In genomic region chr1:78155121-78155520, GRCh38 we compare ENCODE assay signal across 13 cellular contexts.
A peak's percentile ranks its signal among the peaks of the same experiment; 100 is the strongest.
DNase-seq lines count a peak whose midpoint lies in the region; ATAC-seq, FAIRE-seq and TF ChIP-seq lines count a peak whose summit lies in the region.
"Had no signal": no experiment of that assay in that cellular context is flagged by ENCODE, and none has a peak within 500 bp of the region (broad histone marks: within the 10 kb centered on the region; RNA-seq: fewer than 3 reads in every experiment).

No MANE protein-coding gene starts in this region.

- TF ChIP-seq CTCF in SK-N-SH (IDR thresholded peaks at IDR 0.05) (no peak), esophagus muscularis mucosa (IDR thresholded peaks at IDR 0.05) (no peak)

- peak overlapping the region; percentile 42; the same call in 1 of the 2 replicates for H2AFZ ChIP-seq in SK-N-SH (ENCODE audit: low read depth)

- TF ChIP-seq POLR2A in esophagus muscularis mucosa (IDR thresholded peaks at IDR 0.05; ENCODE audit: low read depth): no peak

- no peak for FAIRE-seq in small intestine (lab: Jason Lieb, UNC)
- FAIRE-seq: HTR-8/SVneo, K562 had no signal

- no peaks in the 10 kb centered on the region for H3K36me3 ChIP-seq in SK-N-SH (replicated peaks in 1 of 2; ENCODE audit: control insufficient read depth in 1 of 2, insufficient read depth in 2 of 2, low read length in 1 of 2)
- H3K36me3 ChIP-seq in esophagus muscularis mucosa: no peaks in the 10 kb centered on the region
- no peaks in the 10 kb centered on the region for H3K36me3 ChIP-seq in CD4-positive, alpha-beta memory T cell (ENCODE audit: insufficient read depth, low read length)
- no peaks in the 10 kb centered on the region for H3K36me3 ChIP-seq in small intestine (ENCODE audit: control insufficient read depth in 2 of 2, insufficient read depth in 2 of 2, low read length in 2 of 2)

- DNase-seq in SK-N-SH (no peak), RPMI8226 (peak; percentile 40), iPS-NIHi11 (ENCODE audit: low spot score) (peak; percentile 43), esophagus muscularis mucosa (ENCODE audit: extremely low spot score) (no peak), small intestine (no peak)
- DNase-seq in CD4-positive, alpha-beta memory T cell: no peak
- DNase-seq: NCI-H1092 treated with DMSO at 0.1 percent for 48 hours, NCI-H1694 treated with DMSO at 0.1 percent for 48 hours had no signal

- no peak overlapping the region for H3K27ac Mint-ChIP-seq in CD4-positive, alpha-beta memory T cell

- no peaks in the 10 kb centered on the region for H4K20me1 ChIP-seq in SK-N-SH (ENCODE audit: insufficient read depth)

- H3F3A ChIP-seq in SK-N-SH (replicated peaks; ENCODE audit: insufficient read depth): no peaks in the 10 kb centered on the region

- no peak overlapping the region for H3K9ac ChIP-seq in SK-N-SH

- no peak for TF ChIP-seq RAD21 in SK-N-SH (IDR thresholded peaks at IDR 0.05; ENCODE audit: low read length)

- peaks cover 0 to 4% of the 10 kb centered on the region in 2 experiments; a peak in 2 of 4 replicates for H3K4me1 ChIP-seq in SK-N-SH (ENCODE audit: control insufficient read depth in 1 of 2, insufficient read depth in 2 of 2, low read depth in 1 of 2, low read length in 1 of 2)
- no peaks in the 10 kb centered on the region for H3K4me1 ChIP-seq in esophagus muscularis mucosa
- no peaks in the 10 kb centered on the region for H3K4me1 ChIP-seq in CD4-positive, alpha-beta memory T cell (ENCODE audit: insufficient read depth, low read length)
- no peaks in the 10 kb centered on the region for H3K4me1 ChIP-seq in small intestine (ENCODE audit: control insufficient read depth in 2 of 2, insufficient read depth in 1 of 2, low read depth in 1 of 2, low read length in 1 of 2)

- 81% methylated on average over 4 of the region's 4 CpGs for WGBS in SK-N-SH (ENCODE audit: low lambda C conversion rate)
- 82% methylated on average over 4 of the region's 4 CpGs for WGBS in esophagus muscularis mucosa
- 84 to 95% (median 86%) methylated on average over 4 of the region's 4 CpGs for WGBS in small intestine, 3 donors

- no peaks in the 10 kb centered on the region for H3K36me3 Mint-ChIP-seq in CD4-positive, alpha-beta memory T cell

- ATAC-seq in SK-N-SH treated with all-trans-retinoic acid at 6 μM for 48 hours (no peak), HG02678 (IDR thresholded peaks at IDR 0.05; ENCODE audit: unreplicated experiment) (no peak)
- ATAC-seq: K562 had no signal

- H3K27me3 Mint-ChIP-seq in CD4-positive, alpha-beta memory T cell: peaks cover 3 to 4% of the 10 kb centered on the region in 2 donors

- H3K27me3 ChIP-seq in SK-N-SH (ENCODE audit: insufficient read depth) (no peaks in the 10 kb centered on the region), esophagus muscularis mucosa (no peaks in the 10 kb centered on the region), small intestine (ENCODE audit: control insufficient read depth in 2 of 2, insufficient read depth in 2 of 2, low read length in 2 of 2) (peaks cover 0 to 2% of the 10 kb centered on the region in 2 donors)
- H3K27me3 ChIP-seq in CD4-positive, alpha-beta memory T cell (ENCODE audit: insufficient read depth, low read length): no peaks in the 10 kb centered on the region

- CTCF ChIA-PET in SK-N-SH (lab: Yijun Ruan, JAX): interaction anchor here (1.6 to 1.8 kb wide), 2 partner anchors 10 kb away, joined by 6 to 9 read pairs; no protein-coding TSS in a partner anchor
- CTCF ChIA-PET in CD4-positive, alpha-beta memory T cell (lab: Charles Lee; ENCODE audit: partially characterized antibody): no interaction called here

- peaks cover 0 to 5% (median 0%) of the 10 kb centered on the region in 8 donors for H3K9me3 Mint-ChIP-seq in CD4-positive, alpha-beta memory T cell

- H3K4me2 ChIP-seq in SK-N-SH: no peak overlapping the region

- H3K9me2 ChIP-seq in SK-N-SH: no peaks in the 10 kb centered on the region

- H3K9me3 ChIP-seq in SK-N-SH (no peaks in the 10 kb centered on the region), esophagus muscularis mucosa (no peaks in the 10 kb centered on the region), small intestine (ENCODE audit: control insufficient read depth, low read depth) (no peaks in the 10 kb centered on the region)
- H3K9me3 ChIP-seq in CD4-positive, alpha-beta memory T cell (ENCODE audit: control insufficient read depth in 1 of 2, low read length in 2 of 2): no peaks in the 10 kb centered on the region

- intact Hi-C loops in esophagus muscularis mucosa (cut with DNase I): no loop called here
- intact Hi-C loops in CD4-positive, alpha-beta memory T cell (cut with micrococcal nuclease): no loop called here

- TF ChIP-seq EP300 in SK-N-SH (IDR thresholded peaks at IDR 0.05; ENCODE audit: borderline replicate concordance in 1 of 2, low read depth in 1 of 2, low read length in 1 of 2) (no peak), esophagus muscularis mucosa (IDR thresholded peaks at IDR 0.05) (no peak)

- H3K27ac ChIP-seq in SK-N-SH (ENCODE audit: low read depth in 2 of 2, low read length in 1 of 2) (no peak overlapping the region), esophagus muscularis mucosa (replicated peaks in 1 of 4) (no peak overlapping the region), small intestine (ENCODE audit: low read depth in 1 of 2, low read length in 1 of 2) (no peak overlapping the region)
- no peak overlapping the region for H3K27ac ChIP-seq in CD4-positive, alpha-beta memory T cell (ENCODE audit: low read depth, low read length)
- H3K27ac ChIP-seq: 22Rv1 had no signal

- no peaks in the 10 kb centered on the region for H3K79me2 ChIP-seq in SK-N-SH (ENCODE audit: insufficient read depth)

- peaks cover 0 to 2% (median 0%) of the 10 kb centered on the region in 4 donors for H3K4me1 Mint-ChIP-seq in CD4-positive, alpha-beta memory T cell

- H3K4me3 ChIP-seq in SK-N-SH (ENCODE audit: low read depth in 2 of 2, low read length in 1 of 2): no peak overlapping the region
- no peak overlapping the region for H3K4me3 ChIP-seq in esophagus muscularis mucosa
- H3K4me3 ChIP-seq in CD4-positive, alpha-beta memory T cell (ENCODE audit: low read length in 2 of 2): no peak overlapping the region
- no peak overlapping the region for H3K4me3 ChIP-seq in small intestine (ENCODE audit: low read depth in 1 of 2, low read length in 2 of 2)
- H3K4me3 ChIP-seq: K562 had no signal

- H3K4me3 Mint-ChIP-seq in CD4-positive, alpha-beta memory T cell: no peak overlapping the region

- POLR2A ChIA-PET in SK-N-SH (lab: Yijun Ruan, JAX): no interaction called here
- POLR2A ChIA-PET in CD4-positive, alpha-beta memory T cell (lab: Charles Lee; ENCODE audit: partially characterized antibody): no interaction called here

TF ChIP-seq in SK-N-SH, 30 proteins besides CTCF, POLR2A, EP300 and RAD21:
- TF ChIP-seq FOSL2 (IDR thresholded peaks at IDR 0.05; ENCODE audit: borderline replicate concordance, low read depth) (no peak), TEAD4 (IDR thresholded peaks at IDR 0.05; ENCODE audit: borderline replicate concordance, insufficient read depth) (no peak), YY1 (IDR thresholded peaks at IDR 0.05; ENCODE audit: low read depth) (no peak), SMC3 (IDR thresholded peaks at IDR 0.05; ENCODE audit: low read depth, low read length) (no peak)
- TF ChIP-seq, protein P1, sequence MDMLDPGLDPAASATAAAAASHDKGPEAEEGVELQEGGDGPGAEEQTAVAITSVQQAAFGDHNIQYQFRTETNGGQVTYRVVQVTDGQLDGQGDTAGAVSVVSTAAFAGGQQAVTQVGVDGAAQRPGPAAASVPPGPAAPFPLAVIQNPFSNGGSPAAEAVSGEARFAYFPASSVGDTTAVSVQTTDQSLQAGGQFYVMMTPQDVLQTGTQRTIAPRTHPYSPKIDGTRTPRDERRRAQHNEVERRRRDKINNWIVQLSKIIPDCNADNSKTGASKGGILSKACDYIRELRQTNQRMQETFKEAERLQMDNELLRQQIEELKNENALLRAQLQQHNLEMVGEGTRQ (IDR thresholded peaks at IDR 0.05; ENCODE audit: borderline replicate concordance, low read depth, low read length): no peak

TF ChIP-seq in SK-N-SH treated with all-trans-retinoic acid at 6 μM for 48 hours, 23 proteins besides CTCF, POLR2A, EP300 and RAD21:
- TF ChIP-seq ISL1 (CRISPR knock-in tag; IDR thresholded peaks at IDR 0.05) (no peak), ZC3H10 (CRISPR knock-in tag; IDR thresholded peaks at IDR 0.05) (no peak), ESRRG (CRISPR knock-in tag; IDR thresholded peaks at IDR 0.05) (no peak), BACH2 (CRISPR knock-in tag; IDR thresholded peaks at IDR 0.05; ENCODE audit: borderline replicate concordance) (no peak), SNAI2 (CRISPR knock-in tag; IDR thresholded peaks at IDR 0.05) (no peak)
- TF ChIP-seq, protein P2, sequence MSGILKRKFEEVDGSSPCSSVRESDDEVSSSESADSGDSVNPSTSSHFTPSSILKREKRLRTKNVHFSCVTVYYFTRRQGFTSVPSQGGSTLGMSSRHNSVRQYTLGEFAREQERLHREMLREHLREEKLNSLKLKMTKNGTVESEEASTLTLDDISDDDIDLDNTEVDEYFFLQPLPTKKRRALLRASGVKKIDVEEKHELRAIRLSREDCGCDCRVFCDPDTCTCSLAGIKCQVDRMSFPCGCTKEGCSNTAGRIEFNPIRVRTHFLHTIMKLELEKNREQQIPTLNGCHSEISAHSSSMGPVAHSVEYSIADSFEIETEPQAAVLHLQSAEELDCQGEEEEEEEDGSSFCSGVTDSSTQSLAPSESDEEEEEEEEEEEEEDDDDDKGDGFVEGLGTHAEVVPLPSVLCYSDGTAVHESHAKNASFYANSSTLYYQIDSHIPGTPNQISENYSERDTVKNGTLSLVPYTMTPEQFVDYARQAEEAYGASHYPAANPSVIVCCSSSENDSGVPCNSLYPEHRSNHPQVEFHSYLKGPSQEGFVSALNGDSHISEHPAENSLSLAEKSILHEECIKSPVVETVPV (CRISPR knock-in tag; IDR thresholded peaks at IDR 0.05): no peak
- TF ChIP-seq, protein P3, sequence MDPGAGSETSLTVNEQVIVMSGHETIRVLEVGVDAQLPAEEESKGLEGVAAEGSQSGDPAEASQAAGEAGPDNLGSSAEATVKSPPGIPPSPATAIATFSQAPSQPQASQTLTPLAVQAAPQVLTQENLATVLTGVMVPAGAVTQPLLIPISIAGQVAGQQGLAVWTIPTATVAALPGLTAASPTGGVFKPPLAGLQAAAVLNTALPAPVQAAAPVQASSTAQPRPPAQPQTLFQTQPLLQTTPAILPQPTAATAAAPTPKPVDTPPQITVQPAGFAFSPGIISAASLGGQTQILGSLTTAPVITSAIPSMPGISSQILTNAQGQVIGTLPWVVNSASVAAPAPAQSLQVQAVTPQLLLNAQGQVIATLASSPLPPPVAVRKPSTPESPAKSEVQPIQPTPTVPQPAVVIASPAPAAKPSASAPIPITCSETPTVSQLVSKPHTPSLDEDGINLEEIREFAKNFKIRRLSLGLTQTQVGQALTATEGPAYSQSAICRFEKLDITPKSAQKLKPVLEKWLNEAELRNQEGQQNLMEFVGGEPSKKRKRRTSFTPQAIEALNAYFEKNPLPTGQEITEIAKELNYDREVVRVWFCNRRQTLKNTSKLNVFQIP (CRISPR knock-in tag; IDR thresholded peaks at IDR 0.05; ENCODE audit: borderline replicate concordance, low read depth): no peak

Comparison
In these comparisons a context has a peak if more than half of its experiments do, and no peak if none do; other contexts are left out.
1. DNase-seq: peak in RPMI8226 (single experiment) and iPS-NIHi11 (single experiment); none in SK-N-SH (single experiment), esophagus muscularis mucosa (single experiment), CD4-positive, alpha-beta memory T cell (0 of 5) and small intestine (single experiment).